In genomic region chr7:144659211-144659610, GRCh38 we compare ENCODE assay signal across 21 cellular contexts.
DNase-seq lines count a peak whose midpoint lies in the region; FAIRE-seq and TF ChIP-seq lines count a peak whose summit lies in the region.
"Had no signal": no experiment of that assay in that cellular context is flagged by ENCODE, and none has a peak within 500 bp of the region (broad histone marks: within the 10 kb centered on the region; RNA-seq: fewer than 3 reads in every experiment).

No MANE protein-coding gene starts in this region.

- no peak overlapping the region for H2BK5ac ChIP-seq in mesendoderm (ENCODE audit: low read length)

- H3K27ac ChIP-seq in mesendoderm (ENCODE audit: low read depth, low read length): no peak overlapping the region
- H3K27ac ChIP-seq: A549; BLaER1 treated with 17β-estradiol and CSF1 and Interleukin-3, amounts not matched to agents 10 nM and 100 nM had no signal

- no peaks in the 10 kb centered on the region for H3K36me3 ChIP-seq in mesendoderm (ENCODE audit: control insufficient read depth, insufficient read depth, low read length)
- H3K36me3 ChIP-seq: BE2C had no signal

- no peak for FAIRE-seq in H54 (lab: Jason Lieb, UNC)
- FAIRE-seq: A549, G401.6, GM12892 had no signal

- H2BK120ac ChIP-seq in mesendoderm (ENCODE audit: low read depth, low read length): no peak overlapping the region

- DNase-seq in NCI-H82 (lab: John Stamatoyannopoulos, UW) (peak; percentile 63), NCI-H82 treated with DMSO at 0.1 percent for 48 hours (lab: John Stamatoyannopoulos, UW; ENCODE audit: unreplicated experiment) (no peak), NCI-H2171 treated with DMSO at 0.1 percent for 48 hours (lab: John Stamatoyannopoulos, UW) (peak; percentile 25), mesendoderm (peak; percentile 40), H54 (ENCODE audit: insufficient read length, low spot score) (no peak)
- no peak for DNase-seq in effector CD8-positive, alpha-beta T cell (lab: John Stamatoyannopoulos, UW)
- DNase-seq: 8988T; ACHN; AML-193; BE2C; Calu3; CD4-positive, alpha-beta memory T cell; COR-L47; DMS153; DND-41; GOT3; H9 had no signal

- H3K27me3 ChIP-seq in mesendoderm (ENCODE audit: insufficient read depth, low read length, poor library complexity): no peaks in the 10 kb centered on the region
- H3K27me3 ChIP-seq: BE2C; BLaER1 treated with 17β-estradiol and CSF1 and Interleukin-3, amounts not matched to agents 10 nM and 100 nM had no signal

- no peak overlapping the region for H2BK15ac ChIP-seq in mesendoderm (replicated peaks; ENCODE audit: low read depth)

- H4K8ac ChIP-seq in mesendoderm (ENCODE audit: low read depth, low read length): no peak overlapping the region

- H3K23ac ChIP-seq in mesendoderm (ENCODE audit: low read length): no peak overlapping the region

- no peaks in the 10 kb centered on the region for H3K4me1 ChIP-seq in mesendoderm (ENCODE audit: control insufficient read depth, low read depth, low read length)
- H3K4me1 ChIP-seq: A549, BE2C had no signal

- H3K56ac ChIP-seq in mesendoderm (ENCODE audit: low read length): no peak overlapping the region

- H4K5ac ChIP-seq in mesendoderm (ENCODE audit: low read length): no peak overlapping the region

- H3K4me3 ChIP-seq in mesendoderm (ENCODE audit: low read length): no peak overlapping the region
- H3K4me3 ChIP-seq: A549; BLaER1 treated with 17β-estradiol and CSF1 and Interleukin-3, amounts not matched to agents 10 nM and 100 nM had no signal

- no peak overlapping the region for H3K9ac ChIP-seq in mesendoderm (ENCODE audit: low read length)
- H3K9ac ChIP-seq: BLaER1 treated with 17β-estradiol and CSF1 and Interleukin-3, amounts not matched to agents 10 nM and 100 nM had no signal

- H3K4ac ChIP-seq in mesendoderm (ENCODE audit: low read depth, low read length): no peak overlapping the region

- TF ChIP-seq POLR2A in H54 (IDR thresholded peaks at IDR 0.05; ENCODE audit: low read depth, low read length): no peak

- no peaks in the 10 kb centered on the region for H3K79me2 ChIP-seq in mesendoderm (ENCODE audit: control insufficient read depth, insufficient read depth, low read length)

- no CpG with 5 or more reads among the region's 9 CpGs for WGBS in mesendoderm (ENCODE audit: extremely low coverage, insufficient coverage, low lambda C conversion rate)

- H3K4me2 ChIP-seq in mesendoderm (ENCODE audit: low read length): no peak overlapping the region
- H3K4me2 ChIP-seq: A549; BLaER1 treated with 17β-estradiol and CSF1 and Interleukin-3, amounts not matched to agents 10 nM and 100 nM had no signal

- no peak overlapping the region for H3K18ac ChIP-seq in mesendoderm (ENCODE audit: low read length)

- no peaks in the 10 kb centered on the region for H3K79me1 ChIP-seq in mesendoderm (ENCODE audit: low read length)

- no peak overlapping the region for H2AK5ac ChIP-seq in mesendoderm (ENCODE audit: low read length)

Comparison
In these comparisons a context has a peak if more than half of its experiments do, and no peak if none do; other contexts are left out.
1. DNase-seq: peak in NCI-H82 (single experiment), NCI-H2171 treated with DMSO at 0.1 percent for 48 hours (single experiment) and mesendoderm (single experiment); none in NCI-H82 treated with DMSO at 0.1 percent for 48 hours (single experiment), H54 (single experiment) and effector CD8-positive, alpha-beta T cell (single experiment).